10 cellular contexts compared by ENCODE assay signal in genomic region chr1:36366091-36366661, GRCh38. TPM values are rescaled to one million over a fixed set of nuclear protein-coding genes. Genes with fewer than 3 reads are reported as not detected.
DNase-seq lines count a peak whose midpoint lies in the region; ATAC-seq and TF ChIP-seq lines count a peak whose summit lies in the region.
"Had no signal": no experiment of that assay in that cellular context is flagged by ENCODE, and none has a peak within 500 bp of the region (broad histone marks: within the 10 kb centered on the region; RNA-seq: fewer than 3 reads in every experiment).

No MANE protein-coding gene starts in this region.

- H3K4me3 ChIP-seq in fibroblast of villous mesenchyme (ENCODE audit: low read depth, low read length), result no peak overlapping the region
- H3K4me3 ChIP-seq in ovary, result no peak overlapping the region
- H3K4me3 ChIP-seq: pancreas had no signal

- 9 to 27% (median 11%) methylated on average over 18 of the region's 18 CpGs for WGBS in ovary, 3 donors

- intact Hi-C loops in ovary (cut with DNase I), result loop anchor here in 2 of 4 donors (5.0 kb wide), 1 partner anchor 44 kb away; the partner anchor contains the start of gene EVA1B (in 2 of the 2)

- no peak for TF ChIP-seq EP300 in ovary (IDR thresholded peaks at IDR 0.05)

- H3K4me1 ChIP-seq in ovary (ENCODE audit: insufficient read depth), result peaks cover 14% of the 10 kb centered on the region
- H3K4me1 ChIP-seq: pancreas had no signal

- H3K27me3 ChIP-seq in ovary, result no peaks in the 10 kb centered on the region
- H3K27me3 ChIP-seq: pancreas had no signal

- no peak for TF ChIP-seq POLR2A in ovary (IDR thresholded peaks at IDR 0.05)

- H3K27ac ChIP-seq in ovary, result peak overlapping the region in 1 of 2 donors; percentile 14

- TF ChIP-seq CTCF in fibroblast of villous mesenchyme (IDR thresholded peaks at IDR 0.05; ENCODE audit: insufficient read depth, low read depth, low read length), result peak; percentile 8
- no peak for TF ChIP-seq CTCF in ovary (IDR thresholded peaks at IDR 0.05)

- no peaks in the 10 kb centered on the region for H3K9me3 ChIP-seq in ovary
- H3K9me3 ChIP-seq: pancreas had no signal

- H3K36me3 ChIP-seq in ovary, result no peaks in the 10 kb centered on the region

- ATAC-seq in GM21723 (IDR thresholded peaks at IDR 0.05; ENCODE audit: unreplicated experiment), result no peak
- no peak for ATAC-seq in esophagus mucosa
- no peak for ATAC-seq in GM21447 (IDR thresholded peaks at IDR 0.05; ENCODE audit: unreplicated experiment)
- ATAC-seq: Panc1 had no signal

- DNase-seq in NCI-H1694 (lab: John Stamatoyannopoulos, UW) (peak; percentile 99), fibroblast of villous mesenchyme (ENCODE audit: low read depth) (peak; percentile 76), ovary (peak in 4 of 5 donors; percentile 43 to 65 (median 64)), DMS79 (lab: John Stamatoyannopoulos, UW) (no peak)
- DNase-seq in activated CD8-positive, alpha-beta memory T cell treated with anti-CD3 and anti-CD28 coated beads, Interleukin-2, amount 50 U/mL, for 4 hours, result peak; percentile 48

RNA-seq across cellular contexts. Expression of gene STK40, which starts 19.5 kb away (rescaled TPM):
- total RNA-seq in fibroblast of villous mesenchyme (17.4 and 24.6 TPM in 2 replicates), ovary (100 to 1,000 TPM in 1 of 7 donors, 10 to 100 TPM in 6; 22.9 to 104 (median 83.2) TPM), esophagus mucosa (31.8 TPM)
- 10 to 100 TPM; 23.0 to 52.9 TPM for polyA plus RNA-seq in ovary

RNA-seq across cellular contexts. Expression of gene LSM10, which starts 31.5 kb away (rescaled TPM):
- total RNA-seq in fibroblast of villous mesenchyme, result 6.9 and 10.0 TPM in 2 replicates
- total RNA-seq in ovary, result 10 to 100 TPM; 20.0 to 49.3 (median 37.8) TPM
- polyA plus RNA-seq in ovary, result 10 to 100 TPM; 22.0 to 43.2 TPM
- 22.7 TPM for total RNA-seq in esophagus mucosa

RNA-seq across cellular contexts. Expression of gene EVA1B, which starts 42.7 kb away (rescaled TPM):
- 191 and 305 TPM in 2 replicates for total RNA-seq in fibroblast of villous mesenchyme
- 100 to 1,000 TPM in 1 of 7 donors, 10 to 100 TPM in 6; 39.9 to 113 (median 56.8) TPM for total RNA-seq in ovary
- 10 to 100 TPM in 1 of 2 donors, not detected in 1; 54.1 TPM for polyA plus RNA-seq in ovary
- 3.7 TPM for total RNA-seq in esophagus mucosa
